ENCODE assay signal across 23 cellular contexts in the genomic region with DNA sequence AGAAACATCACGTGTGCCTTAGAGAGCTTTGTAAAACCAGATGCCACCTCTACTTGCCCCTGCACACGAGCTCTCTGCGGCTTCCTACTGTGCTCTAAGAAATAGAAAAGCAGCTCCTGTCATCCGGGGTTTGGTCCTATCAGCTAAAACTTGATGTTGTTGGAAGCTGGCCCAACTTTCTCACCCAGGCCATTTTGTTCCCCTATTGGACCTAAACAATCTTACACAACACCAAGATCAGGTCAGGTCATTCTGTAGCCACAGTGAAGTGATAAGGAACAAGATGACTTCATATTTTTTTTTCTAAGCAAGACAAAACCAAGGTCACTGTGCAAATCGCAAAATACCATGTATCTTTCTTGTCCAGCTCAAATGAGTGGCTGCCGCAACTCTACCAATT.
"Had no signal": no experiment of that assay in that cellular context is flagged by ENCODE, and none has a peak within 500 bp of the region (broad histone marks: within the 10 kb centered on the region; RNA-seq: fewer than 3 reads in every experiment).

No MANE protein-coding gene starts in this region.

- H3K36me3 ChIP-seq: neural progenitor cell, ovary, stomach, tibial artery, transverse colon, upper lobe of right lung, uterus had no signal

- H3K4me1 ChIP-seq: neural progenitor cell, psoas muscle, stomach, tibial artery, transverse colon, upper lobe of right lung, uterus had no signal

- H3K9me3 ChIP-seq: ovary, psoas muscle, tibial artery, transverse colon, upper lobe of right lung, uterus had no signal

- H3K27ac ChIP-seq: neural progenitor cell, ovary, parathyroid adenoma, psoas muscle, skin epidermis, stomach, tibial artery, transverse colon, upper lobe of right lung, uterus had no signal

- H3K27me3 ChIP-seq: neural progenitor cell, ovary, stomach, tibial artery, transverse colon, upper lobe of right lung, uterus had no signal

- H2AFZ ChIP-seq: neural progenitor cell, parathyroid adenoma had no signal

- DNase-seq: naive thymus-derived CD4-positive, alpha-beta T cell; natural killer cell; occipital lobe; ovary; posterior cingulate gyrus; psoas muscle; right cardiac atrium; stimulated activated CD4-positive, alpha-beta T cell treated with anti-CD3 and anti-CD28 coated beads, Interleukin-15, amount 100 ng/mL, for 24 hours; stimulated activated CD4-positive, alpha-beta T cell treated with anti-CD3 and anti-CD28 coated beads, Interleukin-2, amount 100 ng/mL, for 24 hours; stimulated activated CD4-positive, alpha-beta T cell treated with anti-CD3 and anti-CD28 coated beads, Interleukin-2, amount 100 ng/mL, for 48 hours; stimulated activated CD4-positive, alpha-beta T cell treated with anti-CD3 and anti-CD28 coated beads, Interleukin-4, amount 100 ng/mL, for 24 hours; stimulated activated naive B cell treated with anti-CD40 and anti-IgM and Interleukin-4, amounts not matched to agents 10 μg/mL and 1 μg/mL and 100 μg/mL, for 72 hours; stimulated activated naive CD4-positive, alpha-beta T cell treated with Interleukin-2 at 50 U/mL for 16 hours; stomach; tibial artery; transverse colon; upper lobe of right lung; uterus had no signal

- H3K4me2 ChIP-seq: neural progenitor cell had no signal

- ATAC-seq: naive thymus-derived CD4-positive, alpha-beta T cell; natural killer cell; psoas muscle; sciatic nerve; stimulated activated effector memory CD8-positive, alpha-beta T cell treated with anti-CD3 and anti-CD28 coated beads, Interleukin-12 subunit alpha, Interleukin-12 subunit beta, amount 100 ng/mL, for 72 hours; stimulated activated naive B cell treated with anti-CD40 and anti-IgM and Interleukin-4, amounts not matched to agents 10 μg/mL and 1 μg/mL and 100 μg/mL, for 72 hours; upper lobe of right lung had no signal

- H3K4me3 ChIP-seq: neural progenitor cell, ovary, psoas muscle, skin epidermis, stomach, tibial artery, transverse colon, upper lobe of right lung, uterus had no signal

- H3K79me2 ChIP-seq: parathyroid adenoma had no signal

- H3K9ac ChIP-seq: neural progenitor cell, parathyroid adenoma had no signal
